Comparison of ENCODE assay signal across 24 cellular contexts in genomic region chr11:1285316-1285744, GRCh38.
"Had no signal": no experiment of that assay in that cellular context is flagged by ENCODE, and none has a peak within 500 bp of the region (broad histone marks: within the 10 kb centered on the region; RNA-seq: fewer than 3 reads in every experiment).

No MANE protein-coding gene starts in this region.

- FAIRE-seq: HTR-8/SVneo had no signal

- H3K27ac ChIP-seq: HL-60, RWPE1, SJSA1, SK-N-MC had no signal

- H3K4me1 ChIP-seq: SJSA1 had no signal

- H3K4me3 ChIP-seq: MG63, SJSA1, SK-N-MC had no signal

- DNase-seq: IMR-90, Karpas-422, KG1, MG63, NCI-H1092, NCI-H1105 treated with DMSO at 0.1 percent for 48 hours, NCI-H1417 treated with DMSO at 0.1 percent for 48 hours, NCI-H146, NCI-H1694 treated with DMSO at 0.1 percent for 48 hours, NCI-H2029, NCI-H2081 treated with DMSO at 0.1 percent for 48 hours, NCI-H2171, NCI-H226, NCI-H446, NCI-H510A, NCI-H524 treated with DMSO at 0.1 percent for 48 hours, NCI-H69, NCI-H774, SIG-M5 had no signal

- H3K27me3 ChIP-seq: MG63, SJSA1 had no signal

- H3K9me3 ChIP-seq: MG63, SJSA1 had no signal
